30 cellular contexts compared by ENCODE assay signal in genomic region chr2:66899109-66899508, GRCh38.
"Had no signal": no experiment of that assay in that cellular context is flagged by ENCODE, and none has a peak within 500 bp of the region (broad histone marks: within the 10 kb centered on the region; RNA-seq: fewer than 3 reads in every experiment).

No MANE protein-coding gene starts in this region.

- H3K9me3 Mint-ChIP-seq: nephron had no signal

- H3K79me2 ChIP-seq: hepatocyte had no signal

- H3K27ac Mint-ChIP-seq: dendritic cell treated with granulocyte-macrophage colony-stimulating factor and Interleukin-4, amounts not matched to agents 40 ng/mL and 50 ng/mL, for 4 days; naive thymus-derived CD4-positive, alpha-beta T cell; stimulated activated effector memory CD8-positive, alpha-beta T cell treated with anti-CD3 and anti-CD28 coated beads, Interleukin-12 subunit alpha, Interleukin-12 subunit beta, amount 100 ng/mL, for 72 hours had no signal

- FAIRE-seq: endothelial cell of umbilical vein, islet of Langerhans had no signal

- H3K27me3 ChIP-seq: colonic mucosa, gastroesophageal sphincter, heart left ventricle, hepatocyte, left lung, ovary, stomach, thyroid gland had no signal

- H3K36me3 Mint-ChIP-seq: mesothelial cell of epicardium; naive thymus-derived CD4-positive, alpha-beta T cell; stimulated activated effector memory CD8-positive, alpha-beta T cell treated with anti-CD3 and anti-CD28 coated beads, Interleukin-12 subunit alpha, Interleukin-12 subunit beta, amount 100 ng/mL, for 72 hours had no signal

- H3K4me3 Mint-ChIP-seq: dendritic cell treated with granulocyte-macrophage colony-stimulating factor and Interleukin-4, amounts not matched to agents 40 ng/mL and 50 ng/mL, for 4 days; mesothelial cell of epicardium; naive thymus-derived CD4-positive, alpha-beta T cell; nephron; stimulated activated effector memory CD8-positive, alpha-beta T cell treated with anti-CD3 and anti-CD28 coated beads, Interleukin-12 subunit alpha, Interleukin-12 subunit beta, amount 100 ng/mL, for 72 hours had no signal

- H3K27ac ChIP-seq: colonic mucosa, hepatocyte, left lung, ovary, psoas muscle, stomach, thyroid gland had no signal

- H3K36me3 ChIP-seq: colonic mucosa, gastroesophageal sphincter, heart left ventricle, left lung, ovary, stomach, thyroid gland had no signal

- H3K4me2 ChIP-seq: hepatocyte, smooth muscle cell had no signal

- H2AFZ ChIP-seq: hepatocyte had no signal

- ATAC-seq: gastroesophageal sphincter; heart left ventricle; left cardiac atrium; left lung; naive thymus-derived CD4-positive, alpha-beta T cell; psoas muscle; right cardiac atrium; stimulated activated effector memory CD8-positive, alpha-beta T cell treated with anti-CD3 and anti-CD28 coated beads, Interleukin-12 subunit alpha, Interleukin-12 subunit beta, amount 100 ng/mL, for 72 hours had no signal

- H3K4me3 ChIP-seq: colonic mucosa, gastroesophageal sphincter, heart left ventricle, hepatocyte, left lung, mucosa of descending colon, ovary, psoas muscle, smooth muscle cell, stomach, thyroid gland had no signal

- DNase-seq: central memory CD4-positive, alpha-beta T cell; colonic mucosa; effector memory CD4-positive, alpha-beta T cell; erythroblast; heart left ventricle; left cardiac atrium; left lung; mucosa of descending colon; naive thymus-derived CD4-positive, alpha-beta T cell; nucleus accumbens; ovary; posterior cingulate gyrus; psoas muscle; right cardiac atrium; stimulated activated CD4-positive, alpha-beta T cell treated with anti-CD3 and anti-CD28 coated beads, Interleukin-12 subunit alpha, Interleukin-12 subunit beta, amount 100 ng/mL, for 4 hours; stimulated activated CD4-positive, alpha-beta T cell treated with anti-CD3 and anti-CD28 coated beads, Interleukin-1b, Interleukin-23, amount 100 ng/mL, for 48 hours; stimulated activated CD4-positive, alpha-beta T cell treated with anti-CD3 and anti-CD28 coated beads, Interleukin-4, amount 100 ng/mL, for 24 hours; stimulated activated naive CD4-positive, alpha-beta T cell treated with Interleukin-2 at 50 U/mL for 16 hours; stomach; thyroid gland; trophoblast cell had no signal

- H3K9me3 ChIP-seq: colonic mucosa, gastroesophageal sphincter, left lung, mucosa of descending colon, ovary, psoas muscle, stomach, thyroid gland had no signal

- H3K4me1 ChIP-seq: colonic mucosa, left lung, thyroid gland had no signal

- H3K4me1 Mint-ChIP-seq: naive thymus-derived CD4-positive, alpha-beta T cell; stimulated activated effector memory CD8-positive, alpha-beta T cell treated with anti-CD3 and anti-CD28 coated beads, Interleukin-12 subunit alpha, Interleukin-12 subunit beta, amount 100 ng/mL, for 72 hours had no signal

- H3K27me3 Mint-ChIP-seq: dendritic cell treated with granulocyte-macrophage colony-stimulating factor and Interleukin-4, amounts not matched to agents 40 ng/mL and 50 ng/mL, for 4 days; naive thymus-derived CD4-positive, alpha-beta T cell had no signal
